In the genomic region with DNA sequence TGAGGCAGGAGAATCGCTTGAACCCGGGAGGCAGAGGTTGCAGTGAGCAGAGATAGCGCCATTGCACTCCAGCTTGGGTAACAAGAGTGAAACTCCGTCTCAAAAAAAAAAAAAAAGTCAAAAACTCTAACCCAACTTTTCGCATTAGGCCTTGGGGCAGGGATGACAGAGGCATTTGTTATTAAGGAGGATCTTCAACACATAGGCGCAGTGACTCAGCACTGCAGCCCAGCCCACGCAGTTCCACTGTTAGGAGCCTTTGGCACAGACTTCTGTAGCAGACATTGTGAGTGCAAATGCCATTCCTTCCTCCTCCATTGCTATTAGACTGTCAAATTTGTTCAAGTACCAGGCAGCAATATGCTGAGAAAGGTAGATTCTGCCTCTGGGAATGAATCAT, we compare ENCODE assay signal across 16 cellular contexts. TPM values are rescaled to one million over a fixed set of nuclear protein-coding genes. Genes with fewer than 3 reads are reported as not detected.
DNase-seq lines count a peak whose midpoint lies in the region; ATAC-seq, FAIRE-seq and TF ChIP-seq lines count a peak whose summit lies in the region.
"Had no signal": no experiment of that assay in that cellular context is flagged by ENCODE, and none has a peak within 500 bp of the region (broad histone marks: within the 10 kb centered on the region; RNA-seq: fewer than 3 reads in every experiment).

No MANE protein-coding gene starts in this region.

- no peaks in the 10 kb centered on the region for H3K9me3 Mint-ChIP-seq in endothelial cell (ENCODE audit: unreplicated experiment)
- H3K9me3 Mint-ChIP-seq: brain, immature natural killer cell had no signal

- H3K4me1 ChIP-seq in testis = no peaks in the 10 kb centered on the region
- H3K4me1 ChIP-seq: BE2C had no signal

- peaks cover 3% of the 10 kb centered on the region for H3K27me3 Mint-ChIP-seq in endothelial cell (ENCODE audit: unreplicated experiment)

- TF ChIP-seq CTCF in bronchial epithelial cell (IDR thresholded peaks at IDR 0.05; ENCODE audit: insufficient read depth, low read length, severe bottlenecking) (no peak), endothelial cell (IDR thresholded peaks at IDR 0.05; ENCODE audit: unreplicated experiment) (no peak), testis (IDR thresholded peaks at IDR 0.05) (no peak)

- H3K4me3 Mint-ChIP-seq in endothelial cell (ENCODE audit: unreplicated experiment) = no peak overlapping the region
- H3K4me3 Mint-ChIP-seq: brain, immature natural killer cell had no signal

- H3K27me3 ChIP-seq in MG63 (no peaks in the 10 kb centered on the region), bronchial epithelial cell (ENCODE audit: control insufficient read depth, insufficient read depth, low read length) (no peaks in the 10 kb centered on the region), testis (no peaks in the 10 kb centered on the region)

- no peak for TF ChIP-seq POLR2A in testis (IDR thresholded peaks at IDR 0.05)

- no peak for FAIRE-seq in bronchial epithelial cell (lab: Jason Lieb, UNC)

- H3K4me3 ChIP-seq in MG63 = no peak overlapping the region
- H3K4me3 ChIP-seq in bronchial epithelial cell (ENCODE audit: low read depth, low read length) = no peak overlapping the region
- H3K4me3 ChIP-seq in testis = no peak overlapping the region

- H3K9me3 ChIP-seq in MG63 (no peaks in the 10 kb centered on the region), testis (no peaks in the 10 kb centered on the region)
- H3K9me3 ChIP-seq: BE2C had no signal

- DNase-seq in Caki2 (ENCODE audit: low read depth) = peak; percentile 33
- DNase-seq in MG63 = peak; percentile 77
- peak; percentile 61 for DNase-seq in bronchial epithelial cell (ENCODE audit: low read depth)
- peak in 36 of 56 donors; percentile 2 to 83 (median 38) for DNase-seq in nucleus accumbens (lab: John Stamatoyannopoulos, UW)
- no peak for DNase-seq in endothelial cell (ENCODE audit: low spot score)
- no peak for DNase-seq in testis
- DNase-seq in Right ventricle myocardium inferior (ENCODE audit: missing footprints) = no peak
- DNase-seq: BE2C; DMS79; immature natural killer cell; NCI-H1930; NCI-H526; OCI-M1; stimulated activated CD4-positive, alpha-beta T cell treated with anti-CD3 and anti-CD28 coated beads, Interleukin-2, amount 100 ng/mL, for 48 hours had no signal

- in situ Hi-C loops in Caki2 (cut with HindIII; ENCODE audit: low pct_unique_long_range_greater_than_20kb, low sequenced_read_pairs) = loop anchor here (25.0 kb wide), 1 partner anchor 500 kb away; no protein-coding TSS in a partner anchor

- no peak overlapping the region for H3K27ac Mint-ChIP-seq in endothelial cell (ENCODE audit: unreplicated experiment)
- H3K27ac Mint-ChIP-seq: brain, immature natural killer cell had no signal

- no peaks in the 10 kb centered on the region for H3K36me3 Mint-ChIP-seq in endothelial cell (ENCODE audit: low read depth, unreplicated experiment)
- H3K36me3 Mint-ChIP-seq: brain, immature natural killer cell had no signal

- ATAC-seq in GM21360 (IDR thresholded peaks at IDR 0.05; ENCODE audit: unreplicated experiment) (no peak), Right ventricle myocardium inferior (no peak)

- H3K4me1 Mint-ChIP-seq in endothelial cell (ENCODE audit: unreplicated experiment) = peaks cover 22% of the 10 kb centered on the region
- H3K4me1 Mint-ChIP-seq: immature natural killer cell had no signal

- intact Hi-C loops in testis (cut with DNase I; ENCODE audit: low total_unique reads) = no loop called here
- intact Hi-C loops in Right ventricle myocardium inferior (cut with DNase I) = no loop called here

- 93 to 94% methylated on average over 7 of the region's 7 CpGs for WGBS in testis, 2 donors

- H3K36me3 ChIP-seq in MG63 (no peaks in the 10 kb centered on the region), bronchial epithelial cell (ENCODE audit: control insufficient read depth, insufficient read depth, low read length) (no peaks in the 10 kb centered on the region), testis (ENCODE audit: low read depth, missing control alignments) (no peaks in the 10 kb centered on the region)
- H3K36me3 ChIP-seq: BE2C had no signal

- no peak overlapping the region for H3K27ac ChIP-seq in testis

RNA-seq across cellular contexts. Expression of gene KLHL7, which starts 43.1 kb away (rescaled TPM):
- 36.2 and 46.4 TPM in 2 replicates for total RNA-seq in Caki2 (2014; rRNA removed; shearing (Covaris generic); ENCODE audit: low replicate concordance)
- total RNA-seq in MG63 (2014; rRNA removed; shearing (Covaris generic); ENCODE audit: low replicate concordance) = 16.2 and 19.7 TPM in 2 replicates
- total RNA-seq in bronchial epithelial cell = 20.8 and 28.7 TPM in 2 replicates
- total RNA-seq in endothelial cell (ENCODE audit: unreplicated experiment) = 44.8 TPM
- 100 to 1,000 TPM in 1 of 2 donors, 10 to 100 TPM in 1; 85.3 to 135 TPM for total RNA-seq in testis
- 113 TPM for polyA plus RNA-seq in testis (ENCODE audit: insufficient read depth, low read depth, low replicate concordance)
- total RNA-seq in Right ventricle myocardium inferior = 162 TPM

RNA-seq across cellular contexts. Expression of gene HYCC1, which starts 48.5 kb away (rescaled TPM):
- 17.6 and 56.6 TPM in 2 replicates for total RNA-seq in Caki2 (2014; rRNA removed; shearing (Covaris generic); ENCODE audit: low replicate concordance)
- total RNA-seq in MG63 (2014; rRNA removed; shearing (Covaris generic); ENCODE audit: low replicate concordance) = 19.6 and 24.8 TPM in 2 replicates
- total RNA-seq in bronchial epithelial cell (19.7 and 20.5 TPM in 2 replicates), endothelial cell (ENCODE audit: unreplicated experiment) (93.8 TPM), testis (10 to 100 TPM; 19.3 to 22.0 TPM), Right ventricle myocardium inferior (40.8 TPM)
- 43.6 TPM for polyA plus RNA-seq in testis (ENCODE audit: insufficient read depth, low read depth, low replicate concordance)

Comparison
In these comparisons a context has a peak if more than half of its experiments do, and no peak if none do; other contexts are left out.
1. DNase-seq: peak in Caki2 (single experiment), MG63 (single experiment), bronchial epithelial cell (single experiment) and nucleus accumbens (36 of 56); none in endothelial cell (single experiment), testis (single experiment) and Right ventricle myocardium inferior (single experiment).